1 cellular context compared by ENCODE assay signal in the genomic region with DNA sequence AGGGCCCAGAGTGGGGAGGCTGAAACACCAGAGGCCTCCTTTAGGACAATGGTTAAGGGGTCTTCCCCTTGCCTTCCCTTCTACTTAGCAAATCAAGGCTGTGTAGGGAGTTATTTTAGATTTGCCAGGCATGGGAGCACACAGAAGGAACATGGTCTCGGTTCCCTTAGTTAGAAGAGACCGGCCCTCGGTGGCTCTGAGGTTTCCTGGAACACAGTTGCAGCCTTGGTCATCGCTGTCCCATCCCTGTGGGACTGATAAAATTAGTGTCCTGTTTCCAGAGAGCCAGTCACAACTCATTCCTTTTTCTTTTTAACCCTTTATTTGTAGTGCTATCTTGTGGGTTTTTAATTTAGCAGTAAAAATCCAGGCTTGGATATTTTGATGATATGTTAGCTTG.
TF ChIP-seq lines count a peak whose summit lies in the region.

No MANE protein-coding gene starts in this region.

TF ChIP-seq in WTC11, 78 proteins besides CTCF, POLR2A, EP300 and RAD21 (continued from another document):
- TF ChIP-seq, protein P1, sequence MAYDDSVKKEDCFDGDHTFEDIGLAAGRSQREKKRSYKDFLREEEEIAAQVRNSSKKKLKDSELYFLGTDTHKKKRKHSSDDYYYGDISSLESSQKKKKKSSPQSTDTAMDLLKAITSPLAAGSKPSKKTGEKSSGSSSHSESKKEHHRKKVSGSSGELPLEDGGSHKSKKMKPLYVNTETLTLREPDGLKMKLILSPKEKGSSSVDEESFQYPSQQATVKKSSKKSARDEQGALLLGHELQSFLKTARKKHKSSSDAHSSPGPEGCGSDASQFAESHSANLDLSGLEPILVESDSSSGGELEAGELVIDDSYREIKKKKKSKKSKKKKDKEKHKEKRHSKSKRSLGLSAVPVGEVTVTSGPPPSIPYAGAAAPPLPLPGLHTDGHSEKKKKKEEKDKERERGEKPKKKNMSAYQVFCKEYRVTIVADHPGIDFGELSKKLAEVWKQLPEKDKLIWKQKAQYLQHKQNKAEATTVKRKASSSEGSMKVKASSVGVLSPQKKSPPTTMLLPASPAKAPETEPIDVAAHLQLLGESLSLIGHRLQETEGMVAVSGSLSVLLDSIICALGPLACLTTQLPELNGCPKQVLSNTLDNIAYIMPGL (CRISPR knock-in tag; IDR thresholded peaks at IDR 0.05) = no peak
- TF ChIP-seq FOXJ3 (CRISPR knock-in tag; IDR thresholded peaks at IDR 0.05; ENCODE audit: borderline replicate concordance) = no peak
- TF ChIP-seq, protein P2, sequence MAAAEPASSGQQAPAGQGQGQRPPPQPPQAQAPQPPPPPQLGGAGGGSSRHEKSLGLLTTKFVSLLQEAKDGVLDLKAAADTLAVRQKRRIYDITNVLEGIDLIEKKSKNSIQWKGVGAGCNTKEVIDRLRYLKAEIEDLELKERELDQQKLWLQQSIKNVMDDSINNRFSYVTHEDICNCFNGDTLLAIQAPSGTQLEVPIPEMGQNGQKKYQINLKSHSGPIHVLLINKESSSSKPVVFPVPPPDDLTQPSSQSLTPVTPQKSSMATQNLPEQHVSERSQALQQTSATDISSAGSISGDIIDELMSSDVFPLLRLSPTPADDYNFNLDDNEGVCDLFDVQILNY (CRISPR knock-in tag; IDR thresholded peaks at IDR 0.05) = no peak
- TF ChIP-seq MYBL2 (CRISPR knock-in tag; IDR thresholded peaks at IDR 0.05) = no peak
- no peak for TF ChIP-seq ETV6 (CRISPR knock-in tag; IDR thresholded peaks at IDR 0.05)
- TF ChIP-seq ESRRA (CRISPR knock-in tag; IDR thresholded peaks at IDR 0.05; ENCODE audit: borderline replicate concordance) = no peak
- TF ChIP-seq, protein P3, sequence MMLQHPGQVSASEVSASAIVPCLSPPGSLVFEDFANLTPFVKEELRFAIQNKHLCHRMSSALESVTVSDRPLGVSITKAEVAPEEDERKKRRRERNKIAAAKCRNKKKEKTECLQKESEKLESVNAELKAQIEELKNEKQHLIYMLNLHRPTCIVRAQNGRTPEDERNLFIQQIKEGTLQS (CRISPR knock-in tag; conservative IDR thresholded peaks at IDR 0.05) = no peak
- TF ChIP-seq, protein P4, sequence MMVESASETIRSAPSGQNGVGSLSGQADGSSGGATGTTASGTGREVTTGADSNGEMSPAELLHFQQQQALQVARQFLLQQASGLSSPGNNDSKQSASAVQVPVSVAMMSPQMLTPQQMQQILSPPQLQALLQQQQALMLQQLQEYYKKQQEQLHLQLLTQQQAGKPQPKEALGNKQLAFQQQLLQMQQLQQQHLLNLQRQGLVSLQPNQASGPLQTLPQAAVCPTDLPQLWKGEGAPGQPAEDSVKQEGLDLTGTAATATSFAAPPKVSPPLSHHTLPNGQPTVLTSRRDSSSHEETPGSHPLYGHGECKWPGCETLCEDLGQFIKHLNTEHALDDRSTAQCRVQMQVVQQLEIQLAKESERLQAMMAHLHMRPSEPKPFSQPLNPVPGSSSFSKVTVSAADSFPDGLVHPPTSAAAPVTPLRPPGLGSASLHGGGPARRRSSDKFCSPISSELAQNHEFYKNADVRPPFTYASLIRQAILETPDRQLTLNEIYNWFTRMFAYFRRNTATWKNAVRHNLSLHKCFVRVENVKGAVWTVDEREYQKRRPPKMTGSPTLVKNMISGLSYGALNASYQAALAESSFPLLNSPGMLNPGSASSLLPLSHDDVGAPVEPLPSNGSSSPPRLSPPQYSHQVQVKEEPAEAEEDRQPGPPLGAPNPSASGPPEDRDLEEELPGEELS (CRISPR knock-in tag; IDR thresholded peaks at IDR 0.05) = no peak
